ENCODE assay signal across 11 cellular contexts in genomic region chrX:45774961-45775360, GRCh38.
A peak's percentile ranks its signal among the peaks of the same experiment; 100 is the strongest.
DNase-seq lines count a peak whose midpoint lies in the region; ATAC-seq, FAIRE-seq and TF ChIP-seq lines count a peak whose summit lies in the region.
"Had no signal": no experiment of that assay in that cellular context is flagged by ENCODE, and none has a peak within 500 bp of the region (broad histone marks: within the 10 kb centered on the region; RNA-seq: fewer than 3 reads in every experiment).

No MANE protein-coding gene starts in this region.

- H3K4me1 Mint-ChIP-seq in activated T-helper 1 cell treated with anti-CD3 and anti-CD28 coated beads, Interleukin-12 subunit alpha, Interleukin-12 subunit beta, Interleukin-2, Interleukin-4 antibody, amounts not matched to agents 30 ng/mL and 10 ng/mL and 1 ng/mL, durations not matched to agents 14 hours and 24 hours and 36 hours (ENCODE audit: low read depth) = peaks cover 82% of the 10 kb centered on the region
- no peaks in the 10 kb centered on the region for H3K4me1 Mint-ChIP-seq in endodermal cell

- H3K27ac Mint-ChIP-seq in activated T-helper 1 cell treated with anti-CD3 and anti-CD28 coated beads, Interleukin-12 subunit alpha, Interleukin-12 subunit beta, Interleukin-2, Interleukin-4 antibody, amounts not matched to agents 30 ng/mL and 10 ng/mL and 1 ng/mL, durations not matched to agents 14 hours and 24 hours and 36 hours = peak overlapping the region; percentile 55
- no peak overlapping the region for H3K27ac Mint-ChIP-seq in endodermal cell
- H3K27ac Mint-ChIP-seq: activated B cell treated with CpG ODN at 0.5 μM for 24 hours had no signal

- H3K4me3 ChIP-seq in endodermal cell (ENCODE audit: low read length) = no peak overlapping the region

- H3K9me3 Mint-ChIP-seq in activated T-helper 1 cell treated with anti-CD3 and anti-CD28 coated beads, Interleukin-12 subunit alpha, Interleukin-12 subunit beta, Interleukin-2, Interleukin-4 antibody, amounts not matched to agents 30 ng/mL and 10 ng/mL and 1 ng/mL, durations not matched to agents 14 hours and 24 hours and 36 hours = no peaks in the 10 kb centered on the region
- H3K9me3 Mint-ChIP-seq in endodermal cell = peaks cover 35% of the 10 kb centered on the region
- H3K9me3 Mint-ChIP-seq: activated B cell treated with CpG ODN at 0.5 μM for 24 hours; CD8-positive, alpha-beta memory T cell had no signal

- H3K27me3 Mint-ChIP-seq in activated T-helper 1 cell treated with anti-CD3 and anti-CD28 coated beads, Interleukin-12 subunit alpha, Interleukin-12 subunit beta, Interleukin-2, Interleukin-4 antibody, amounts not matched to agents 30 ng/mL and 10 ng/mL and 1 ng/mL, durations not matched to agents 14 hours and 24 hours and 36 hours (ENCODE audit: insufficient read depth) = no peaks in the 10 kb centered on the region
- no peaks in the 10 kb centered on the region for H3K27me3 Mint-ChIP-seq in endodermal cell (ENCODE audit: insufficient read depth)
- H3K27me3 Mint-ChIP-seq: activated B cell treated with CpG ODN at 0.5 μM for 24 hours had no signal

- H3K36me3 ChIP-seq in endodermal cell (ENCODE audit: control insufficient read depth, insufficient read depth, low read length) = no peaks in the 10 kb centered on the region

- no peak overlapping the region for H3K9ac ChIP-seq in endodermal cell (ENCODE audit: extremely low read depth, low read length, poor library complexity, severe bottlenecking)

- WGBS in endodermal cell (ENCODE audit: insufficient coverage in 1 of 2, insufficient read length in 1 of 2), 2 experiments = 96% methylated on average over 4 of the region's 5 CpGs; no CpG with 5 or more reads in 1 of the 2 experiments

- peak overlapping the region; percentile 33 for H3K4me3 Mint-ChIP-seq in activated T-helper 1 cell treated with anti-CD3 and anti-CD28 coated beads, Interleukin-12 subunit alpha, Interleukin-12 subunit beta, Interleukin-2, Interleukin-4 antibody, amounts not matched to agents 30 ng/mL and 10 ng/mL and 1 ng/mL, durations not matched to agents 14 hours and 24 hours and 36 hours
- no peak overlapping the region for H3K4me3 Mint-ChIP-seq in endodermal cell
- H3K4me3 Mint-ChIP-seq: activated B cell treated with CpG ODN at 0.5 μM for 24 hours; CD8-positive, alpha-beta memory T cell had no signal

- intact Hi-C loops in Right ventricle myocardium superior (cut with DNase I) (no loop called here), cardiac septum (cut with DNase I) (no loop called here)
- intact Hi-C loops in activated T-helper 1 cell treated with anti-CD3 and anti-CD28 coated beads, Interleukin-12 subunit alpha, Interleukin-12 subunit beta, Interleukin-2, Interleukin-4 antibody, amounts not matched to agents 30 ng/mL and 10 ng/mL and 1 ng/mL, durations not matched to agents 14 hours and 24 hours and 36 hours (cut with micrococcal nuclease) = loop anchor here (10.0 kb wide), 2 partner anchors 160 to 800 kb away; partner anchors contain the start of gene CHST7

- peaks cover 39% of the 10 kb centered on the region for H3K36me3 Mint-ChIP-seq in activated T-helper 1 cell treated with anti-CD3 and anti-CD28 coated beads, Interleukin-12 subunit alpha, Interleukin-12 subunit beta, Interleukin-2, Interleukin-4 antibody, amounts not matched to agents 30 ng/mL and 10 ng/mL and 1 ng/mL, durations not matched to agents 14 hours and 24 hours and 36 hours (ENCODE audit: low read depth)
- peaks cover 5% of the 10 kb centered on the region for H3K36me3 Mint-ChIP-seq in endodermal cell (ENCODE audit: low read depth)
- H3K36me3 Mint-ChIP-seq: CD8-positive, alpha-beta memory T cell had no signal

- no peak for FAIRE-seq in urothelium cell line (lab: Jason Lieb, UNC)

- no peaks in the 10 kb centered on the region for H3K4me1 ChIP-seq in endodermal cell (ENCODE audit: control insufficient read depth, insufficient read depth, low read length)

- DNase-seq in Right ventricle myocardium superior (peak; percentile 41), cardiac septum (ENCODE audit: low spot score) (no peak), glomerular visceral epithelial cell (ENCODE audit: extremely low spot score) (peak; percentile 59), urothelium cell line (ENCODE audit: low spot score) (peak; percentile 45), SKM-1 treated with dmso at 0.1 percent for 144 hours (lab: John Stamatoyannopoulos, UW; ENCODE audit: unreplicated experiment) (no peak), endodermal cell (no peak)
- no peak for DNase-seq in activated T-helper 1 cell treated with anti-CD3 and anti-CD28 coated beads, Interleukin-12 subunit alpha, Interleukin-12 subunit beta, Interleukin-2, Interleukin-4 antibody, amounts not matched to agents 30 ng/mL and 10 ng/mL and 1 ng/mL, durations not matched to agents 14 hours and 24 hours and 36 hours (ENCODE audit: low spot score)
- DNase-seq: activated B cell treated with CpG ODN at 0.5 μM for 24 hours; CD8-positive, alpha-beta memory T cell; NCI-H446 had no signal

- ATAC-seq in Right ventricle myocardium superior (ENCODE audit: poor library complexity) = peak; percentile 40
- no peak for ATAC-seq in HG03139 (IDR thresholded peaks at IDR 0.05; ENCODE audit: unreplicated experiment)

- no peak overlapping the region for H3K27ac ChIP-seq in endodermal cell (ENCODE audit: low read depth, low read length)

- no peak for TF ChIP-seq CTCF in endodermal cell (conservative IDR thresholded peaks at IDR 0.05)

- H3K9me3 ChIP-seq in endodermal cell (ENCODE audit: control insufficient read depth, low read length) = no peaks in the 10 kb centered on the region

- H3K27me3 ChIP-seq in endodermal cell (ENCODE audit: control insufficient read depth, insufficient read depth, low read length, poor library complexity, severe bottlenecking) = no peaks in the 10 kb centered on the region

Comparison
In these comparisons a context has a peak if more than half of its experiments do, and no peak if none do; other contexts are left out.
1. DNase-seq: peak in Right ventricle myocardium superior (single experiment), glomerular visceral epithelial cell (single experiment) and urothelium cell line (single experiment); none in cardiac septum (single experiment), activated T-helper 1 cell treated with anti-CD3 and anti-CD28 coated beads, Interleukin-12 subunit alpha, Interleukin-12 subunit beta, Interleukin-2, Interleukin-4 antibody, amounts not matched to agents 30 ng/mL and 10 ng/mL and 1 ng/mL, durations not matched to agents 14 hours and 24 hours and 36 hours (single experiment), SKM-1 treated with dmso at 0.1 percent for 144 hours (single experiment) and endodermal cell (single experiment).